ENCODE assay signal across 35 cellular contexts in the genomic region with DNA sequence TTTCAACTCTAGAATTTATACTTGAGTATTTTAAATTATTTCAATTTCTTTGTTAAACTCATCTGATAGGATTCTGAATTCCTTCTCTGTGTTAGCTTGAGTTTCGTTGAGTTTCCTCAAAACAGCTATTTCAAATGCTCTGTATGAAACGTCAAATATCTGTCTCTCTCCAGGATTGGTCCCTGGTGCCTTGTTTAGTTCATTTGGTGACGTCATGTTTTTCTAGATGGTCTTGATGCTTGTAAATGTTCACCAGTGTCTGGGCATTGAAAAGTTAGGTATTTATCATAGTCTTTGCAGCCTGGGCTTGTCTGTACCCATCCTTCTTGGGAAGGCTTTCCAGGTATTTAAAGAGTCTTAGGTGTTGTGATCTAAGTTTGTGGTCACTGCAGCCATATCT.
"Had no signal": no experiment of that assay in that cellular context is flagged by ENCODE, and none has a peak within 500 bp of the region (broad histone marks: within the 10 kb centered on the region; RNA-seq: fewer than 3 reads in every experiment).

No MANE protein-coding gene starts in this region.

- H3K27ac ChIP-seq: KMS-11 had no signal

- H3K27me3 ChIP-seq: MG63 had no signal

- H3K9ac ChIP-seq: KMS-11 had no signal

- H3K4me3 ChIP-seq: MG63 had no signal

- H3K4me2 ChIP-seq: KMS-11 had no signal

- DNase-seq: Karpas-422, Kasumi-1, MG63, MM.1S, MV-4-11, NCI-H1048, NCI-H1092, NCI-H1092 treated with DMSO at 0.1 percent for 48 hours, NCI-H1105, NCI-H1105 treated with DMSO at 0.1 percent for 48 hours, NCI-H1417, NCI-H1417 treated with DMSO at 0.1 percent for 48 hours, NCI-H1436, NCI-H1436 treated with DMSO at 0.1 percent for 48 hours, NCI-H146, NCI-H1694, NCI-H1694 treated with DMSO at 0.1 percent for 48 hours, NCI-H187, NCI-H187 treated with DMSO at 0.1 percent for 48 hours, NCI-H1930, NCI-H2029, NCI-H2029 treated with DMSO at 0.1 percent for 48 hours, NCI-H2081, NCI-H2081 treated with DMSO at 0.1 percent for 48 hours, NCI-H2107, NCI-H2171, NCI-H2171 treated with DMSO at 0.1 percent for 48 hours, NCI-H2227 treated with DMSO at 0.1 percent for 48 hours, NCI-H226, NCI-H345, NCI-H446, NCI-H446 treated with DMSO at 0.1 percent for 48 hours, NCI-H510A, NCI-H510A treated with DMSO at 0.1 percent for 48 hours had no signal

- H3K36me3 ChIP-seq: MG63 had no signal

- H3K9me3 ChIP-seq: MG63 had no signal
